In genomic region chr4:169153451-169153850, GRCh38 we compare ENCODE assay signal across 26 cellular contexts.
DNase-seq lines count a peak whose midpoint lies in the region; ATAC-seq and TF ChIP-seq lines count a peak whose summit lies in the region.
"Had no signal": no experiment of that assay in that cellular context is flagged by ENCODE, and none has a peak within 500 bp of the region (broad histone marks: within the 10 kb centered on the region; RNA-seq: fewer than 3 reads in every experiment).

No MANE protein-coding gene starts in this region.

- H3K4ac ChIP-seq in mesenchymal stem cell (ENCODE audit: low read depth in 1 of 2, low read length in 2 of 2): no peak overlapping the region

- no peak overlapping the region for H3K4me3 Mint-ChIP-seq in activated CD8-positive, alpha-beta T cell treated with anti-CD3 and anti-CD28 coated beads, Interleukin-2, amount 10 ng/mL, durations not matched to agents 7 days and 5 days
- H3K4me3 Mint-ChIP-seq: CD14-positive monocyte; CD8-positive, alpha-beta memory T cell had no signal

- H3K14ac ChIP-seq in mesenchymal stem cell (ENCODE audit: low read length in 2 of 2): no peak overlapping the region

- no peaks in the 10 kb centered on the region for H3K36me3 Mint-ChIP-seq in activated CD8-positive, alpha-beta T cell treated with anti-CD3 and anti-CD28 coated beads, Interleukin-2, amount 10 ng/mL, durations not matched to agents 7 days and 5 days (ENCODE audit: low read depth)
- H3K36me3 Mint-ChIP-seq: CD8-positive, alpha-beta memory T cell had no signal

- H3K4me1 Mint-ChIP-seq in activated CD8-positive, alpha-beta T cell treated with anti-CD3 and anti-CD28 coated beads, Interleukin-2, amount 10 ng/mL, durations not matched to agents 7 days and 5 days (ENCODE audit: low read depth): no peaks in the 10 kb centered on the region
- H3K4me1 Mint-ChIP-seq: CD8-positive, alpha-beta memory T cell had no signal

- H3K27ac ChIP-seq in ACC112 (ENCODE audit: low read depth, low read length) (peak overlapping the region; percentile 52), Panc1 (ENCODE audit: low read length) (no peak overlapping the region), mesenchymal stem cell (ENCODE audit: low read length, poor library complexity, severe bottlenecking) (no peak overlapping the region), smooth muscle cell (ENCODE audit: low read depth) (peak overlapping the region; percentile 30)
- H3K27ac ChIP-seq: 22Rv1, PC-9, SJSA1 had no signal

- no peak overlapping the region for H2BK5ac ChIP-seq in mesenchymal stem cell (ENCODE audit: low read depth, low read length, poor library complexity, severe bottlenecking)

- H3K4me1 ChIP-seq in ACC112 (ENCODE audit: control insufficient read depth, insufficient read depth, low read length, unreplicated experiment): peaks cover 86% of the 10 kb centered on the region
- no peaks in the 10 kb centered on the region for H3K4me1 ChIP-seq in Panc1 (ENCODE audit: control insufficient read depth, insufficient read depth, low read length)
- no peaks in the 10 kb centered on the region for H3K4me1 ChIP-seq in mesenchymal stem cell (ENCODE audit: control insufficient read depth, insufficient read depth, low read depth, low read length)
- no peaks in the 10 kb centered on the region for H3K4me1 ChIP-seq in smooth muscle cell (ENCODE audit: low read depth)
- H3K4me1 ChIP-seq: HAP-1 had no signal

- DNase-seq in Panc1 (ENCODE audit: low read depth, low spot score) (no peak), mesenchymal stem cell (peak; percentile 60), smooth muscle cell (lab: John Stamatoyannopoulos, UW; ENCODE audit: unreplicated experiment) (no peak)
- DNase-seq in activated CD8-positive, alpha-beta T cell treated with anti-CD3 and anti-CD28 coated beads, Interleukin-2, amount 10 ng/mL, durations not matched to agents 7 days and 5 days: no peak
- DNase-seq: ACHN; CD8-positive, alpha-beta memory T cell; GOT3; Karpas-422; NCI-H1092 treated with DMSO at 0.1 percent for 48 hours; NCI-H1436 treated with DMSO at 0.1 percent for 48 hours; NCI-H1930; NCI-H2107; NCI-H446; NCI-H526; NK-92 treated with Interleukin-12 subunit alpha and Interleukin-12 subunit beta, amount 100 ng/mL, for 24 hours; PC-9; Right ventricle myocardium superior; RPMI8226 had no signal

- H3K27me3 Mint-ChIP-seq in activated CD8-positive, alpha-beta T cell treated with anti-CD3 and anti-CD28 coated beads, Interleukin-2, amount 10 ng/mL, durations not matched to agents 7 days and 5 days (ENCODE audit: low read depth): peaks cover 5% of the 10 kb centered on the region

- no peaks in the 10 kb centered on the region for H3K9me3 Mint-ChIP-seq in activated CD8-positive, alpha-beta T cell treated with anti-CD3 and anti-CD28 coated beads, Interleukin-2, amount 10 ng/mL, durations not matched to agents 7 days and 5 days (ENCODE audit: insufficient read depth)
- H3K9me3 Mint-ChIP-seq: CD14-positive monocyte; CD8-positive, alpha-beta memory T cell had no signal

- no peak overlapping the region for H2BK15ac ChIP-seq in mesenchymal stem cell (ENCODE audit: low read depth, poor library complexity, severe bottlenecking)

- no peak overlapping the region for H2AK5ac ChIP-seq in mesenchymal stem cell (ENCODE audit: low read length, severe bottlenecking)

- H4K91ac ChIP-seq in mesenchymal stem cell (ENCODE audit: low read length): no peak overlapping the region

- no peak overlapping the region for H2AFZ ChIP-seq in ACC112 (ENCODE audit: low read length, unreplicated experiment)
- no peak overlapping the region for H2AFZ ChIP-seq in mesenchymal stem cell (ENCODE audit: low read depth, low read length)
- H2AFZ ChIP-seq in smooth muscle cell (ENCODE audit: low read depth): no peak overlapping the region
- H2AFZ ChIP-seq: PC-9 had no signal

- intact Hi-C loops in Panc1 (cut with micrococcal nuclease; ENCODE audit: unreplicated experiment): no loop called here

- H3K27ac Mint-ChIP-seq in activated CD8-positive, alpha-beta T cell treated with anti-CD3 and anti-CD28 coated beads, Interleukin-2, amount 10 ng/mL, durations not matched to agents 7 days and 5 days: no peak overlapping the region
- H3K27ac Mint-ChIP-seq: CD8-positive, alpha-beta memory T cell had no signal

- POLR2A ChIA-PET in Panc1 (lab: Charles Lee): no interaction called here
- POLR2A ChIA-PET in activated CD8-positive, alpha-beta T cell treated with anti-CD3 and anti-CD28 coated beads, Interleukin-2, amount 10 ng/mL, durations not matched to agents 7 days and 5 days (lab: Charles Lee): no interaction called here

- ATAC-seq in Panc1 (no peak), GM19324 (IDR thresholded peaks at IDR 0.05; ENCODE audit: low FRiP score, unreplicated experiment) (no peak), GM19463 (IDR thresholded peaks at IDR 0.05; ENCODE audit: unreplicated experiment) (no peak)
- no peak for ATAC-seq in activated CD8-positive, alpha-beta T cell treated with anti-CD3 and anti-CD28 coated beads, Interleukin-2, amount 10 ng/mL, durations not matched to agents 7 days and 5 days

- H3K27me3 ChIP-seq in ACC112 (ENCODE audit: insufficient read depth, low read length) (no peaks in the 10 kb centered on the region), Panc1 (ENCODE audit: control insufficient read depth, insufficient read depth, low read length) (no peaks in the 10 kb centered on the region), mesenchymal stem cell (ENCODE audit: control insufficient read depth in 1 of 2, insufficient read depth in 1 of 2, low read length in 2 of 2) (no peaks in the 10 kb centered on the region), smooth muscle cell (ENCODE audit: low read depth) (no peaks in the 10 kb centered on the region)
- H3K27me3 ChIP-seq: BE2C, SJSA1 had no signal

- peaks cover 19% of the 10 kb centered on the region for H3K79me1 ChIP-seq in mesenchymal stem cell (replicated peaks; ENCODE audit: low read length, poor library complexity, severe bottlenecking)

- H2BK12ac ChIP-seq in mesenchymal stem cell (ENCODE audit: low read length in 2 of 2): no peak overlapping the region

- no peak overlapping the region for H3K23ac ChIP-seq in mesenchymal stem cell (ENCODE audit: low read length in 2 of 2)

- H4K20me1 ChIP-seq in smooth muscle cell (ENCODE audit: low read depth): peaks cover 9% of the 10 kb centered on the region

- H3K36me3 ChIP-seq in ACC112 (ENCODE audit: insufficient read depth, low read length) (peaks cover 54% of the 10 kb centered on the region), Panc1 (ENCODE audit: control insufficient read depth, insufficient read depth, low read length) (no peaks in the 10 kb centered on the region), mesenchymal stem cell (ENCODE audit: control insufficient read depth in 1 of 2, insufficient read depth in 2 of 2, low read depth in 1 of 2, low read length in 2 of 2) (peaks cover 3 to 70% of the 10 kb centered on the region in 2 experiments), smooth muscle cell (ENCODE audit: low read depth) (no peaks in the 10 kb centered on the region)

- CTCF ChIA-PET in Panc1 (lab: Charles Lee): no interaction called here
- CTCF ChIA-PET in activated CD8-positive, alpha-beta T cell treated with anti-CD3 and anti-CD28 coated beads, Interleukin-2, amount 10 ng/mL, durations not matched to agents 7 days and 5 days (lab: Charles Lee): no interaction called here

- H3K9me3 ChIP-seq in Panc1 (ENCODE audit: control insufficient read depth, insufficient read depth, low read depth, low read length): no peaks in the 10 kb centered on the region
- H3K9me3 ChIP-seq in mesenchymal stem cell (ENCODE audit: control insufficient read depth, low read length): no peaks in the 10 kb centered on the region
- H3K9me3 ChIP-seq in smooth muscle cell (replicated peaks; ENCODE audit: low read depth): no peaks in the 10 kb centered on the region
- H3K9me3 ChIP-seq: BE2C, HAP-1, SJSA1 had no signal

- H3K18ac ChIP-seq in mesenchymal stem cell (ENCODE audit: low read depth in 1 of 2, low read length in 2 of 2): no peak overlapping the region

- no peak overlapping the region for H3K4me2 ChIP-seq in mesenchymal stem cell (ENCODE audit: low read length, poor library complexity, severe bottlenecking)
- H3K4me2 ChIP-seq in smooth muscle cell: peak overlapping the region; percentile 6
- H3K4me2 ChIP-seq: PC-9 had no signal

- H2BK120ac ChIP-seq in mesenchymal stem cell (ENCODE audit: low read depth, low read length): no peak overlapping the region

- TF ChIP-seq CTCF in Panc1 (IDR thresholded peaks at IDR 0.05) (no peak), smooth muscle cell (IDR thresholded peaks at IDR 0.05; ENCODE audit: borderline replicate concordance, insufficient read depth, poor library complexity, severe bottlenecking) (no peak)

- H3K79me2 ChIP-seq in ACC112 (ENCODE audit: control insufficient read depth, insufficient read depth, low read length, unreplicated experiment) (peaks cover 72% of the 10 kb centered on the region), smooth muscle cell (ENCODE audit: low read depth) (peaks cover 6% of the 10 kb centered on the region)

- H3K9ac ChIP-seq in mesenchymal stem cell (ENCODE audit: low read length): no peak overlapping the region
- no peak overlapping the region for H3K9ac ChIP-seq in smooth muscle cell (ENCODE audit: low read depth)

- in situ Hi-C loops in Panc1 (cut with HindIII; ENCODE audit: low pct_unique_long_range_greater_than_20kb, low sequenced_read_pairs): no loop called here

- no peaks in the 10 kb centered on the region for H3F3A ChIP-seq in smooth muscle cell (ENCODE audit: low read depth)

- peak overlapping the region; percentile 3; the same call in 1 of the 2 replicates for H3K4me3 ChIP-seq in ACC112 (ENCODE audit: low read depth, low read length)
- no peak overlapping the region for H3K4me3 ChIP-seq in Panc1 (ENCODE audit: low read depth in 2 of 2, low read length in 2 of 2)
- H3K4me3 ChIP-seq in mesenchymal stem cell (ENCODE audit: insufficient read depth in 1 of 2, low read depth in 1 of 2, low read length in 2 of 2): no peak overlapping the region
- no peak overlapping the region for H3K4me3 ChIP-seq in smooth muscle cell
- H3K4me3 ChIP-seq: HAP-1, PC-9, SJSA1 had no signal

- BruUV-seq in Panc1 (replicated peaks; lab: Mats Ljungman, UMichigan): TSS peak; percentile 10

- WGBS in mesenchymal stem cell: 50% methylated on average over 1 of the region's 1 CpG
- 56% methylated on average over 1 of the region's 1 CpG for WGBS in smooth muscle cell (ENCODE audit: low lambda C conversion rate)

- H4K8ac ChIP-seq in mesenchymal stem cell (ENCODE audit: low read length): no peak overlapping the region

Comparison
In these comparisons a context has a peak if more than half of its experiments do, and no peak if none do; other contexts are left out.
1. H3K27ac ChIP-seq: peak in ACC112 (single experiment) and smooth muscle cell (single experiment); none in Panc1 (single experiment) and mesenchymal stem cell (single experiment).